In the genomic region with DNA sequence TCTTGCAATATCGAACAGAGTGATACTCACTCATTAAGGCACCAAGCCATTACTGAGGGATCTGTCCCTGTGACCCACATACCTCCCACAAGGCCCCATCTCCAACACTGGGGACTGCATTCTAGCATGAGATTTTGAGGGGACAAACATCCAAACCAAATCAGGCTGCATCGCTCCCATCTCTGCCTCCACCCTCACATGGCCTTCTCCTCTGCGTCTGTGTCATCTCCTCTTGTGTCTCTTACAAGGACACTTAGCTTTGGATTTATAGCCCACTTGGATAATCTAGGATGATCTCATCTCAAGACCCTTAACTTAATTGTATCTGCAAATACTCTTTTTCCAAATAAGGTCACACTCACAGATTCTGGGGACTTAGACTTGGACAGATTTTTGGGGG, we compare ENCODE assay signal across 6 cellular contexts.
"Had no signal": no experiment of that assay in that cellular context is flagged by ENCODE, and none has a peak within 500 bp of the region (broad histone marks: within the 10 kb centered on the region; RNA-seq: fewer than 3 reads in every experiment).

No MANE protein-coding gene starts in this region.

- H3K4me3 Mint-ChIP-seq: HFFc6, IgD-negative memory B cell had no signal

- H3K27ac ChIP-seq: GM23248, HL-60 had no signal

- H3K4me1 Mint-ChIP-seq: IgD-negative memory B cell had no signal

- H3K9me3 Mint-ChIP-seq: HFFc6, IgD-negative memory B cell had no signal

- H2AFZ ChIP-seq: GM23248 had no signal

- H3K4me3 ChIP-seq: GM23248 had no signal

- DNase-seq: GOT3, H7, HFFc6 had no signal

- H3K27ac Mint-ChIP-seq: HFFc6, IgD-negative memory B cell had no signal

- H3K36me3 Mint-ChIP-seq: IgD-negative memory B cell had no signal

- H3K9ac ChIP-seq: GM23248 had no signal
